In genomic region chr1:156489166-156489934, GRCh38 we compare ENCODE assay signal across 8 cellular contexts. TPM values are rescaled to one million over a fixed set of nuclear protein-coding genes. Genes with fewer than 3 reads are reported as not detected.
DNase-seq lines count a peak whose midpoint lies in the region; ATAC-seq and TF ChIP-seq lines count a peak whose summit lies in the region.

No MANE protein-coding gene starts in this region.

- no peak for TF ChIP-seq EP300 in upper lobe of left lung (IDR thresholded peaks at IDR 0.05)

- H3K27me3 Mint-ChIP-seq in Caco-2 (ENCODE audit: insufficient read depth, unreplicated experiment): no peaks in the 10 kb centered on the region
- H3K27me3 Mint-ChIP-seq in effector memory CD8-positive, alpha-beta T cell: no peaks in the 10 kb centered on the region
- H3K27me3 Mint-ChIP-seq in natural killer cell (ENCODE audit: low read depth in 2 of 2): no peaks in the 10 kb centered on the region

- peaks cover 1% of the 10 kb centered on the region; the same call in 1 of the 2 replicates for H3K36me3 ChIP-seq in Caco-2 (ENCODE audit: control insufficient read depth, insufficient read depth, low read length)
- H3K36me3 ChIP-seq in upper lobe of left lung: peaks cover 0 to 6% (median 0%) of the 10 kb centered on the region in 4 donors

- H3K36me3 Mint-ChIP-seq in Caco-2 (ENCODE audit: insufficient read depth, unreplicated experiment) (no peaks in the 10 kb centered on the region), natural killer cell (no peaks in the 10 kb centered on the region)
- H3K36me3 Mint-ChIP-seq in effector memory CD8-positive, alpha-beta T cell (ENCODE audit: insufficient read depth): peaks cover 71% of the 10 kb centered on the region

- peak; percentile 25 for ATAC-seq in GM21737 (IDR thresholded peaks at IDR 0.05; ENCODE audit: unreplicated experiment)
- ATAC-seq in effector memory CD8-positive, alpha-beta T cell (replicated peaks): peak; percentile 66
- ATAC-seq in natural killer cell: peak; percentile 52 to 57 (median 56)
- ATAC-seq in upper lobe of left lung (ENCODE audit: low FRiP score in 2 of 2): peak in 1 of 2 donors; percentile 2

- H3K9me3 ChIP-seq in Caco-2 (no peaks in the 10 kb centered on the region), upper lobe of left lung (no peaks in the 10 kb centered on the region)

- H3K27ac Mint-ChIP-seq in Caco-2 (ENCODE audit: unreplicated experiment) (peak overlapping the region; percentile 42), natural killer cell (peak overlapping the region; percentile 89 to 97)
- peak overlapping the region; percentile 94 to 95 for H3K27ac Mint-ChIP-seq in effector memory CD8-positive, alpha-beta T cell

- no peak overlapping the region for H3K4me3 Mint-ChIP-seq in Caco-2 (ENCODE audit: unreplicated experiment)
- peak overlapping the region; percentile 77 to 82 for H3K4me3 Mint-ChIP-seq in effector memory CD8-positive, alpha-beta T cell
- H3K4me3 Mint-ChIP-seq in natural killer cell: peak overlapping the region; percentile 87

- H3K4me1 Mint-ChIP-seq in Caco-2 (ENCODE audit: low read depth, unreplicated experiment) (peaks cover 14% of the 10 kb centered on the region), natural killer cell (peaks cover 84 to 98% of the 10 kb centered on the region in 2 donors)
- H3K4me1 Mint-ChIP-seq in effector memory CD8-positive, alpha-beta T cell (ENCODE audit: low read depth in 2 of 2): peaks cover 87 to 91% of the 10 kb centered on the region in 2 donors

- DNase-seq in Caco-2 (no peak), NCI-H1694 (lab: John Stamatoyannopoulos, UW) (peak; percentile 99), natural killer cell (no peak), upper lobe of left lung (no peak), EL (no peak)
- peak; percentile 24 for DNase-seq in activated CD4-positive, alpha-beta T cell treated with anti-CD3 and anti-CD28 coated beads for 1 hour
- DNase-seq in effector memory CD8-positive, alpha-beta T cell: peak; percentile 41 to 50 (median 49)

- 18 to 32% methylated on average over 8 to 10 of the region's 12 CpGs for WGBS in upper lobe of left lung, 2 donors

- no peak for TF ChIP-seq POLR2A in upper lobe of left lung (IDR thresholded peaks at IDR 0.05)

- POLR2A ChIA-PET in Caco-2 (lab: Charles Lee): no interaction called here

- intact Hi-C loops in Caco-2 (cut with micrococcal nuclease; ENCODE audit: unreplicated experiment) (no loop called here), natural killer cell (cut with micrococcal nuclease) (loop anchor here (1.0 to 2.0 kb wide), 2 partner anchors 10 to 15 kb away; no protein-coding TSS in a partner anchor)

- H3K27me3 ChIP-seq in Caco-2 (replicated peaks; ENCODE audit: control insufficient read depth, insufficient read depth, low read length) (no peaks in the 10 kb centered on the region), upper lobe of left lung (no peaks in the 10 kb centered on the region)

- no peaks in the 10 kb centered on the region for H3K4me1 ChIP-seq in Caco-2
- H3K4me1 ChIP-seq in upper lobe of left lung: peaks cover 80 to 94% (median 83%) of the 10 kb centered on the region in 4 donors

- peak overlapping the region; percentile 59 to 88 (median 80) for H3K27ac ChIP-seq in upper lobe of left lung

- CTCF ChIA-PET in Caco-2 (lab: Charles Lee): interaction anchor here (0.6 to 1.1 kb wide), 3 partner anchors 9 to 104 kb away, joined by 3 to 4 read pairs (median 3); no protein-coding TSS in a partner anchor

- H3K4me3 ChIP-seq in Caco-2 (ENCODE audit: low read depth, low read length) (no peak overlapping the region), upper lobe of left lung (peak overlapping the region in 2 of 4 donors; percentile 16 to 24)

- TF ChIP-seq CTCF in Caco-2 (IDR thresholded peaks at IDR 0.05; ENCODE audit: insufficient read depth in 1 of 2, low read depth in 1 of 2, low read length in 1 of 2, severe bottlenecking in 1 of 2, unreplicated experiment in 1 of 2) (no peak), natural killer cell (IDR thresholded peaks at IDR 0.05) (no peak), upper lobe of left lung (IDR thresholded peaks at IDR 0.05) (peak in 1 of 6 experiments; percentile 26)

- BruUV-seq in Caco-2 (replicated peaks; lab: Mats Ljungman, UMichigan): no TSS peak

- H3K9me3 Mint-ChIP-seq in Caco-2 (ENCODE audit: unreplicated experiment) (no peaks in the 10 kb centered on the region), natural killer cell (no peaks in the 10 kb centered on the region)
- no peaks in the 10 kb centered on the region for H3K9me3 Mint-ChIP-seq in effector memory CD8-positive, alpha-beta T cell

RNA-seq across cellular contexts. Expression of gene MEF2D, which starts 11.2 kb away (rescaled TPM):
- 18.6 and 21.4 TPM in 2 replicates for total RNA-seq in Caco-2 (2022)
- total RNA-seq in natural killer cell: 100 to 1,000 TPM; 232 to 298 (median 284) TPM
- total RNA-seq in upper lobe of left lung: 100 to 1,000 TPM in 2 of 6 donors, 10 to 100 TPM in 4; 42.7 to 146 (median 58.7) TPM

Comparison
In these comparisons a context has a peak if more than half of its experiments do, and no peak if none do; other contexts are left out.
1. DNase-seq: peak in NCI-H1694 (single experiment), activated CD4-positive, alpha-beta T cell treated with anti-CD3 and anti-CD28 coated beads for 1 hour (single experiment) and effector memory CD8-positive, alpha-beta T cell (3 of 3); none in Caco-2 (0 of 2), natural killer cell (single experiment), upper lobe of left lung (0 of 2) and EL (single experiment).
2. H3K27ac Mint-ChIP-seq: peak in every context shown above with its lines; median percentile 94 in effector memory CD8-positive, alpha-beta T cell; 93 in natural killer cell; 42 in Caco-2.